In genomic region chr3:24046214-24046613, GRCh38 we compare ENCODE assay signal across 33 cellular contexts.
"Had no signal": no experiment of that assay in that cellular context is flagged by ENCODE, and none has a peak within 500 bp of the region (broad histone marks: within the 10 kb centered on the region; RNA-seq: fewer than 3 reads in every experiment).

No MANE protein-coding gene starts in this region.

- ATAC-seq: activated CD8-positive, alpha-beta memory T cell treated with anti-CD3 and anti-CD28 coated beads, Interleukin-2, amount 10 ng/mL, durations not matched to agents 7 days and 5 days; activated naive CD8-positive, alpha-beta T cell treated with anti-CD3 and anti-CD28 coated beads, Interleukin-2, amount 50 U/mL, for 24 hours; K562 had no signal

- H3K4me3 ChIP-seq: cardiac muscle cell, K562, MG63, PC-9 had no signal

- H3K9me3 ChIP-seq: MG63 had no signal

- H3K27me3 ChIP-seq: brain microvascular endothelial cell, cardiac muscle cell, MG63 had no signal

- H2AFZ ChIP-seq: PC-9 had no signal

- H3K27ac ChIP-seq: brain microvascular endothelial cell, cardiac muscle cell, PC-9, VCaP had no signal

- H3K4me2 ChIP-seq: PC-9 had no signal

- DNase-seq: activated CD4-positive, alpha-beta memory T cell treated with anti-CD3 and anti-CD28 coated beads, Interleukin-2, amount 10 ng/mL, durations not matched to agents 7 days and 5 days; activated CD4-positive, alpha-beta T cell treated with anti-CD3 and anti-CD28 coated beads for 1 hour; activated CD4-positive, alpha-beta T cell treated with anti-CD3 and anti-CD28 coated beads for 48 hours; activated CD4-positive, CD25-positive, alpha-beta regulatory T cell; activated CD8-positive, alpha-beta memory T cell treated with anti-CD3 and anti-CD28 coated beads for 24 hours; activated CD8-positive, alpha-beta memory T cell treated with anti-CD3 and anti-CD28 coated beads, Interleukin-2, amount 10 ng/mL, durations not matched to agents 7 days and 5 days; activated CD8-positive, alpha-beta memory T cell treated with anti-CD3 and anti-CD28 coated beads, Interleukin-2, amount 50 U/mL, for 48 hours; activated effector memory CD4-positive, alpha-beta T cell treated with Interleukin-2 at 50 U/mL for 16 hours; activated naive CD4-positive, alpha-beta T cell treated with anti-CD3 and anti-CD28 coated beads, Interleukin-2, amount 10 ng/mL, durations not matched to agents 7 days and 5 days; activated naive CD8-positive, alpha-beta T cell treated with anti-CD3 and anti-CD28 coated beads, Interleukin-2, amount 50 U/mL, for 24 hours; activated T-cell treated with anti-CD3 and anti-CD28 coated beads, Interleukin-2, amount 50 U/mL, for 48 hours; anterior cingulate cortex; brain microvascular endothelial cell; MG63; NCI-H1048; NCI-H1105 treated with DMSO at 0.1 percent for 48 hours; NCI-H1436; NCI-H1694 treated with DMSO at 0.1 percent for 48 hours; NCI-H2029; NCI-H2107; NCI-H2171; NCI-H510A; NCI-H526; NCI-H748 treated with DMSO at 0.1 percent for 48 hours; PC-9; Right ventricle myocardium superior; SW 1271; T-helper 1 cell; T-helper 2 cell; T-helper 9 cell had no signal

- H3K36me3 ChIP-seq: brain microvascular endothelial cell, cardiac muscle cell, MG63 had no signal
